Comparison of ENCODE assay signal across 22 cellular contexts in genomic region chr6:165487347-165487746, GRCh38.
"Had no signal": no experiment of that assay in that cellular context is flagged by ENCODE, and none has a peak within 500 bp of the region (broad histone marks: within the 10 kb centered on the region; RNA-seq: fewer than 3 reads in every experiment).

No MANE protein-coding gene starts in this region.

- H3K9me3 Mint-ChIP-seq: activated CD4-positive, alpha-beta T cell treated with anti-CD3 and anti-CD28 coated beads, Interleukin-2, amount 10 ng/mL, durations not matched to agents 7 days and 5 days; activated naive CD8-positive, alpha-beta T cell treated with anti-CD3 and anti-CD28 coated beads, Interleukin-2, amount 50 U/mL, for 24 hours had no signal

- H3K4me3 Mint-ChIP-seq: activated CD4-positive, alpha-beta T cell treated with anti-CD3 and anti-CD28 coated beads, Interleukin-2, amount 10 ng/mL, durations not matched to agents 7 days and 5 days; activated CD8-positive, alpha-beta T cell treated with anti-CD3 and anti-CD28 coated beads, Interleukin-2, amount 10 ng/mL, durations not matched to agents 7 days and 5 days; activated naive CD4-positive, alpha-beta T cell treated with anti-CD3 and anti-CD28 coated beads, Interleukin-2, amount 10 ng/mL, durations not matched to agents 7 days and 5 days; activated naive CD8-positive, alpha-beta T cell treated with anti-CD3 and anti-CD28 coated beads, Interleukin-2, amount 50 U/mL, for 24 hours; activated T-cell treated with anti-CD3 and anti-CD28 coated beads, Interleukin-2, amount 50 U/mL, for 24 hours; effector memory CD8-positive, alpha-beta T cell; immature natural killer cell; naive thymus-derived CD4-positive, alpha-beta T cell had no signal

- H3K36me3 Mint-ChIP-seq: activated naive CD4-positive, alpha-beta T cell treated with anti-CD3 and anti-CD28 coated beads, Interleukin-2, amount 10 ng/mL, durations not matched to agents 7 days and 5 days; immature natural killer cell; naive thymus-derived CD4-positive, alpha-beta T cell had no signal

- H3K4me3 ChIP-seq: ascending aorta, breast epithelium, heart right ventricle, thyroid gland had no signal

- H3K27me3 Mint-ChIP-seq: activated CD4-positive, alpha-beta T cell treated with anti-CD3 and anti-CD28 coated beads, Interleukin-2, amount 10 ng/mL, durations not matched to agents 7 days and 5 days; activated naive CD4-positive, alpha-beta T cell treated with anti-CD3 and anti-CD28 coated beads, Interleukin-2, amount 10 ng/mL, durations not matched to agents 7 days and 5 days; activated naive CD8-positive, alpha-beta T cell treated with anti-CD3 and anti-CD28 coated beads, Interleukin-2, amount 50 U/mL, for 24 hours; activated T-cell treated with anti-CD3 and anti-CD28 coated beads, Interleukin-2, amount 50 U/mL, for 24 hours; effector memory CD8-positive, alpha-beta T cell; naive thymus-derived CD4-positive, alpha-beta T cell had no signal

- DNase-seq: activated CD4-positive, alpha-beta T cell treated with anti-CD3 and anti-CD28 coated beads, Interleukin-2, amount 10 ng/mL, durations not matched to agents 7 days and 5 days; activated CD8-positive, alpha-beta T cell treated with anti-CD3 and anti-CD28 coated beads, Interleukin-2, amount 10 ng/mL, durations not matched to agents 7 days and 5 days; activated effector memory CD4-positive, alpha-beta T cell treated with Interleukin-2 at 50 U/mL for 16 hours; activated naive CD4-positive, alpha-beta T cell treated with anti-CD3 and anti-CD28 coated beads, Interleukin-2, amount 10 ng/mL, durations not matched to agents 7 days and 5 days; activated naive CD8-positive, alpha-beta T cell treated with anti-CD3 and anti-CD28 coated beads, Interleukin-2, amount 50 U/mL, for 24 hours; activated T-cell treated with anti-CD3 and anti-CD28 coated beads, Interleukin-2, amount 50 U/mL, for 24 hours; dermis blood vessel endothelial cell; effector memory CD8-positive, alpha-beta T cell; heart right ventricle; immature natural killer cell; naive thymus-derived CD4-positive, alpha-beta T cell; nucleus accumbens; stimulated activated CD4-positive, alpha-beta T cell treated with anti-CD3 and anti-CD28 coated beads, Interleukin-12 subunit alpha, Interleukin-12 subunit beta, amount 100 ng/mL, for 4 hours; stimulated activated CD4-positive, alpha-beta T cell treated with anti-CD3 and anti-CD28 coated beads, Interleukin-1b, Interleukin-23, amount 100 ng/mL, for 48 hours; stimulated activated CD8-positive, alpha-beta memory T cell treated with anti-CD3 and anti-CD28 coated beads, Interleukin-4, amount 100 ng/mL, for 48 hours; stimulated activated naive CD4-positive, alpha-beta T cell treated with Interleukin-2 at 50 U/mL for 16 hours; T1000 had no signal

- ATAC-seq: activated CD4-positive, CD25-positive, alpha-beta regulatory T cell treated with anti-CD3 and anti-CD28 coated beads, Interleukin-2, amount 50 U/mL, for 24 hours; activated CD8-positive, alpha-beta T cell treated with anti-CD3 and anti-CD28 coated beads, Interleukin-2, amount 10 ng/mL, durations not matched to agents 7 days and 5 days; activated naive CD8-positive, alpha-beta T cell treated with anti-CD3 and anti-CD28 coated beads, Interleukin-2, amount 50 U/mL, for 24 hours; effector memory CD8-positive, alpha-beta T cell; naive thymus-derived CD4-positive, alpha-beta T cell had no signal

- H3K27ac ChIP-seq: ascending aorta, breast epithelium, epithelial cell of prostate, heart right ventricle, thyroid gland had no signal

- H3K4me1 Mint-ChIP-seq: activated CD4-positive, alpha-beta T cell treated with anti-CD3 and anti-CD28 coated beads, Interleukin-2, amount 10 ng/mL, durations not matched to agents 7 days and 5 days; activated naive CD4-positive, alpha-beta T cell treated with anti-CD3 and anti-CD28 coated beads, Interleukin-2, amount 10 ng/mL, durations not matched to agents 7 days and 5 days; activated naive CD8-positive, alpha-beta T cell treated with anti-CD3 and anti-CD28 coated beads, Interleukin-2, amount 50 U/mL, for 24 hours; immature natural killer cell; naive thymus-derived CD4-positive, alpha-beta T cell had no signal

- H3K4me1 ChIP-seq: ascending aorta, breast epithelium had no signal

- H3K27me3 ChIP-seq: ascending aorta, breast epithelium, heart right ventricle, thyroid gland had no signal

- H3K9me3 ChIP-seq: thyroid gland had no signal

- H3K27ac Mint-ChIP-seq: activated CD4-positive, alpha-beta T cell treated with anti-CD3 and anti-CD28 coated beads, Interleukin-2, amount 10 ng/mL, durations not matched to agents 7 days and 5 days; activated CD8-positive, alpha-beta T cell treated with anti-CD3 and anti-CD28 coated beads, Interleukin-2, amount 10 ng/mL, durations not matched to agents 7 days and 5 days; activated naive CD4-positive, alpha-beta T cell treated with anti-CD3 and anti-CD28 coated beads, Interleukin-2, amount 10 ng/mL, durations not matched to agents 7 days and 5 days; activated naive CD8-positive, alpha-beta T cell treated with anti-CD3 and anti-CD28 coated beads, Interleukin-2, amount 50 U/mL, for 24 hours; activated T-cell treated with anti-CD3 and anti-CD28 coated beads, Interleukin-2, amount 50 U/mL, for 24 hours; effector memory CD8-positive, alpha-beta T cell; immature natural killer cell; naive thymus-derived CD4-positive, alpha-beta T cell had no signal
